In genomic region chr3:42043116-42043796, GRCh38 we compare ENCODE assay signal across 9 cellular contexts. TPM values are rescaled to one million over a fixed set of nuclear protein-coding genes. Genes with fewer than 3 reads are reported as not detected.
DNase-seq lines count a peak whose midpoint lies in the region; ATAC-seq, FAIRE-seq and TF ChIP-seq lines count a peak whose summit lies in the region.
"Had no signal": no experiment of that assay in that cellular context is flagged by ENCODE, and none has a peak within 500 bp of the region (broad histone marks: within the 10 kb centered on the region; RNA-seq: fewer than 3 reads in every experiment).

No MANE protein-coding gene starts in this region.

- no peak overlapping the region for H3K9ac ChIP-seq in GM12878 (ENCODE audit: control insufficient read depth, insufficient read depth, low read length)

- TF ChIP-seq POLR2A in GM12878 (IDR thresholded peaks at IDR 0.05; ENCODE audit: low read depth, low read length) (no peak), upper lobe of left lung (IDR thresholded peaks at IDR 0.05) (no peak)

- H3K27ac ChIP-seq in GM12878 (ENCODE audit: control insufficient read depth, insufficient read depth) (no peak overlapping the region), upper lobe of left lung (peak overlapping the region; percentile 50 to 74 (median 62)), A673 (ENCODE audit: low read depth, low read length, poor library complexity, severe bottlenecking) (no peak overlapping the region)

- TF ChIP-seq CTCF in GM12878 (IDR thresholded peaks at IDR 0.05 in 2 of 3, conservative IDR thresholded peaks at IDR 0.05 in 1 of 3; ENCODE audit: control insufficient read depth in 2 of 3, extremely low read depth in 1 of 3, insufficient read depth in 1 of 3, low read depth in 3 of 3, low read length in 3 of 3): no peak
- no peak for TF ChIP-seq CTCF in upper lobe of left lung (IDR thresholded peaks at IDR 0.05)
- TF ChIP-seq CTCF in A673 (conservative IDR thresholded peaks at IDR 0.05; ENCODE audit: low read depth, low read length): no peak

- BruUV-seq in GM12878 (replicated peaks; lab: Mats Ljungman, UMichigan) (no TSS peak), A673 (replicated peaks; lab: Mats Ljungman, UMichigan) (no TSS peak)

- H3K36me3 ChIP-seq in GM12878 (ENCODE audit: control insufficient read depth in 2 of 2, insufficient read depth in 2 of 2, low read length in 1 of 2): 0 out of 4 replicates have a peak, but pooled peaks cover 0 to 2% of the 10 kb centered on the region in 2 experiments
- no peaks in the 10 kb centered on the region for H3K36me3 ChIP-seq in upper lobe of left lung
- no peaks in the 10 kb centered on the region for H3K36me3 ChIP-seq in A673 (ENCODE audit: insufficient read depth, low read length, poor library complexity, severe bottlenecking)

- no peaks in the 10 kb centered on the region for H3K9me3 ChIP-seq in GM12878 (replicated peaks; ENCODE audit: control insufficient read depth, insufficient read depth, low read length)
- no peaks in the 10 kb centered on the region for H3K9me3 ChIP-seq in upper lobe of left lung
- no peaks in the 10 kb centered on the region for H3K9me3 ChIP-seq in A673 (ENCODE audit: low read depth, low read length, poor library complexity, severe bottlenecking)

- no peak overlapping the region for H3K4me2 ChIP-seq in GM12878 (ENCODE audit: control insufficient read depth, insufficient read depth)

- RAD21 ChIA-PET in GM12878 (lab: Charles Lee; ENCODE audit: unreplicated experiment): interaction anchor here (3.1 kb wide), 1 partner anchor 18 kb away, joined by 11 read pairs; no protein-coding TSS in a partner anchor

- intact Hi-C loops in GM12878 (cut with micrococcal nuclease; ENCODE audit: unreplicated experiment): no loop called here
- intact Hi-C loops in A673 (cut with micrococcal nuclease; ENCODE audit: unreplicated experiment): no loop called here

- H3K4me3 ChIP-seq in GM12878: no peak overlapping the region
- H3K4me3 ChIP-seq in upper lobe of left lung: no peak overlapping the region
- no peak overlapping the region for H3K4me3 ChIP-seq in A673 (ENCODE audit: low read depth, low read length, poor library complexity, severe bottlenecking)

- ATAC-seq in GM12878: peak; percentile 62
- peak; percentile 57 to 74 for ATAC-seq in upper lobe of left lung (ENCODE audit: low FRiP score in 2 of 2)
- ATAC-seq in GM21381 (IDR thresholded peaks at IDR 0.05; ENCODE audit: unreplicated experiment): no peak

- TF ChIP-seq EP300 in GM12878 (IDR thresholded peaks at IDR 0.05; ENCODE audit: borderline replicate concordance in 1 of 2, control insufficient read depth in 1 of 2, low read depth in 2 of 2, low read length in 2 of 2) (no peak), upper lobe of left lung (IDR thresholded peaks at IDR 0.05) (no peak)

- no peaks in the 10 kb centered on the region for H4K20me1 ChIP-seq in GM12878 (ENCODE audit: control insufficient read depth, insufficient read depth)

- POLR2A ChIA-PET in GM12878 (lab: Charles Lee) (interaction anchor here (0.9 to 2.5 kb wide), 3 partner anchors 16 to 25 kb away, joined by 3 to 11 read pairs (median 7); no protein-coding TSS in a partner anchor), A673 (lab: Charles Lee; ENCODE audit: low non-redundant PET) (no interaction called here)

- DNase-seq in NCI-H2081 (lab: John Stamatoyannopoulos, UW) (peak; percentile 26 to 39), NCI-H2081 treated with DMSO at 0.1 percent for 48 hours (lab: John Stamatoyannopoulos, UW) (no peak), GM12878 (ENCODE audit: low read depth, low spot score) (no peak), left kidney (ENCODE audit: low read depth, low spot score) (peak; percentile 94), upper lobe of left lung (no peak), A673 (ENCODE audit: low spot score) (no peak), hepatic stellate cell (ENCODE audit: low spot score) (no peak)

- in situ Hi-C loops in GM12878 (cut with MboI): no loop called here

- 69% methylated on average over 8 of the region's 9 CpGs for WGBS in GM12878 (ENCODE audit: insufficient coverage, insufficient replicate concordance, low lambda C conversion rate, missing lambda C conversion rate)
- WGBS in upper lobe of left lung, 2 donors: 33 to 48% methylated on average over 8 to 9 of the region's 9 CpGs

- H2AFZ ChIP-seq in GM12878 (ENCODE audit: control insufficient read depth, low read depth, low read length): no peak overlapping the region

- H3K4me1 ChIP-seq in GM12878 (ENCODE audit: control insufficient read depth, insufficient read depth, low read length) (peaks cover 49% of the 10 kb centered on the region), upper lobe of left lung (peaks cover 17 to 36% (median 26%) of the 10 kb centered on the region in 4 donors), A673 (ENCODE audit: insufficient read depth, low read length, poor library complexity, severe bottlenecking) (peaks cover 9% of the 10 kb centered on the region)

- SMC1A ChIA-PET in GM12878 (lab: Charles Lee; ENCODE audit: uncharacterized antibody, unreplicated experiment): interaction anchor here (1.3 to 9.9 kb wide), 5 partner anchors 8 to 39 kb away, joined by 3 to 109 read pairs (median 10); no protein-coding TSS in a partner anchor

- H3K79me2 ChIP-seq in GM12878 (ENCODE audit: control insufficient read depth, insufficient read depth, low read length): peaks cover 85% of the 10 kb centered on the region

- CTCF ChIA-PET in GM12878 (lab: Yijun Ruan, JAX) (interaction anchor here (1.0 to 1.9 kb wide), 3 partner anchors 11 to 148 kb away, joined by 3 to 4 read pairs (median 4); no protein-coding TSS in a partner anchor), A673 (lab: Charles Lee) (no interaction called here)

- no peak for TF ChIP-seq RAD21 in GM12878 (IDR thresholded peaks at IDR 0.05; ENCODE audit: insufficient read depth, low read depth, low read length)

- H3K27me3 ChIP-seq in GM12878 (replicated peaks in 1 of 2; ENCODE audit: control insufficient read depth in 2 of 2, insufficient read depth in 2 of 2, low read length in 1 of 2) (no peaks in the 10 kb centered on the region), upper lobe of left lung (no peaks in the 10 kb centered on the region), A673 (replicated peaks; ENCODE audit: insufficient read depth, low read depth, low read length, poor library complexity) (no peaks in the 10 kb centered on the region)

- no peak for FAIRE-seq in GM12878 (lab: Jason Lieb, UNC)
- FAIRE-seq: A204.1 had no signal

TF ChIP-seq in GM12878, 131 proteins besides CTCF, POLR2A, EP300 and RAD21:
- no peak for TF ChIP-seq ZNF207 (IDR thresholded peaks at IDR 0.05; ENCODE audit: borderline replicate concordance)
- peak; percentile 77; the same call in 1 of the 2 replicates for TF ChIP-seq HDGF (IDR thresholded peaks at IDR 0.05)

RNA-seq across cellular contexts. Expression of gene TRAK1, which starts 47.9 kb away (rescaled TPM):
- 76.4 and 80.8 TPM in 2 replicates for total RNA-seq in GM12878 (2013; cell fraction: nucleolus; rRNA removed)
- total RNA-seq in GM12878 (2014; rRNA removed) (29.4 and 32.0 TPM in 2 replicates), GM12878 (2014; rRNA removed; fragmentation: Illumina TruSeq; extraction: Trizol) (20.6 and 22.2 TPM in 2 replicates), GM12878 (2021) (43.1 and 46.2 TPM in 2 replicates), upper lobe of left lung (100 to 1,000 TPM in 1 of 6 donors, 10 to 100 TPM in 5; 46.7 to 107 (median 74.7) TPM), A673 (2021) (16.3 and 21.1 TPM in 2 replicates)
- 15.1 TPM for polyA plus RNA-seq in GM12878 (2011; ENCODE audit: low read depth)
- polyA plus RNA-seq in GM12878 (2011; rRNA removed) (18.7 and 25.2 TPM in 2 replicates), GM12878 (2014; fragmentation: Illumina TruSeq; extraction: Trizol) (23.9 and 28.3 TPM in 2 replicates), GM12878 (2014; fragmentation: Nextera tagmentation; extraction: Ambion mirVana) (1 to 10 TPM; 6.6 to 6.7 TPM), GM12878 (2014; rRNA removed) (32.1 and 32.3 TPM in 2 replicates), GM12878 (2016; fragmentation: Nextera tagmentation; extraction: Ambion mirVana) (1 to 10 TPM; 7.2 to 9.8 TPM)
- polyA plus RNA-seq in GM12878 (2011; cell fraction: cytosol; rRNA removed): 22.7 and 26.2 TPM in 2 replicates
- 49.2 and 51.0 TPM in 2 replicates for polyA plus RNA-seq in GM12878 (2011; cell fraction: nucleus; rRNA removed)
- 23.0 and 27.8 TPM in 2 replicates for polyA plus RNA-seq in GM12878 (2012)
- 44.9 and 47.8 TPM in 2 replicates for polyA minus RNA-seq in GM12878 (2011; rRNA and poly(A)+ RNA removed)
- 14.8 and 17.8 TPM in 2 replicates for polyA minus RNA-seq in GM12878 (2011; cell fraction: cytosol; rRNA and poly(A)+ RNA removed)
- polyA minus RNA-seq in GM12878 (2011; cell fraction: nucleus; rRNA and poly(A)+ RNA removed): 40.6 and 63.4 TPM in 2 replicates

Comparison
In these comparisons a context has a peak if more than half of its experiments do, and no peak if none do; other contexts are left out.
1. DNase-seq: peak in NCI-H2081 (2 of 2) and left kidney (single experiment); none in NCI-H2081 treated with DMSO at 0.1 percent for 48 hours (single experiment), GM12878 (single experiment), upper lobe of left lung (0 of 2), A673 (single experiment) and hepatic stellate cell (single experiment).
2. H3K27ac ChIP-seq: peak in upper lobe of left lung (4 of 4); none in GM12878 (single experiment) and A673 (single experiment).